ENCODE assay signal across 34 cellular contexts in the genomic region with DNA sequence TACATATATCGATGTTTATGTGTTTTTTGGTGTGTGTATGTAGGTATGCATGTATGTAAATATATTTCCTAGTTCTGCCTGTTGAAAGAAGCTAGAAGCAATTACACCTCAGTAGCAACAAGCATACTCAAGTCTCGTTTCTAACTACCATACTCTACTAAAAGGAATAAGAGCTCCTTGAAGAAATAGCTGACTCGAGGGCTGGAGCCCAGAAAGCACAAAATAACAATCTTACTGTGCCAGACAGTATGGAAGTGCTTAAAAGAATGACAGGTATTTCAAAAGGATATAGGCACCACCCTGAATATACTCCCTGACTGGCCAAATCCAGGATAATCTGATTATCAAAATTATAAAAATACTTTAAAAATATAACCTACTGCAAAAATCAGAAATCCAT.
"Had no signal": no experiment of that assay in that cellular context is flagged by ENCODE, and none has a peak within 500 bp of the region (broad histone marks: within the 10 kb centered on the region; RNA-seq: fewer than 3 reads in every experiment).

No MANE protein-coding gene starts in this region.

- H3K27me3 ChIP-seq: adrenal gland, body of pancreas, brain microvascular endothelial cell, breast epithelium had no signal

- H3K27ac ChIP-seq: adrenal gland, brain microvascular endothelial cell, breast epithelium, VCaP had no signal

- H3K4me3 ChIP-seq: adrenal gland, body of pancreas, breast epithelium had no signal

- ATAC-seq: activated CD8-positive, alpha-beta T cell treated with anti-CD3 and anti-CD28 coated beads for 36 hours; activated naive CD4-positive, alpha-beta T cell treated with anti-CD3 and anti-CD28 coated beads, Interleukin-2, amount 50 U/mL, for 72 hours; activated T-cell treated with anti-CD3 and anti-CD28 coated beads, Interleukin-2, amount 50 U/mL, for 4 hours; activated T-cell treated with anti-CD3 and anti-CD28 coated beads, Interleukin-2, amount 50 U/mL, for 72 hours; activated T-helper 17 cell treated with anti-CD3 and anti-CD28 coated beads, Interleukin-2, amount 50 U/mL, for 72 hours; body of pancreas had no signal

- H3K27me3 Mint-ChIP-seq: activated B cell treated with CpG ODN at 0.5 μM for 24 hours; activated CD4-positive, alpha-beta memory T cell treated with anti-CD3 and anti-CD28 coated beads for 36 hours; activated CD4-positive, alpha-beta T cell treated with anti-CD3 and anti-CD28 coated beads, Interleukin-2, amount 10 ng/mL, durations not matched to agents 24 days and 14 days; activated CD8-positive, alpha-beta T cell treated with anti-CD3 and anti-CD28 coated beads for 36 hours; activated naive CD8-positive, alpha-beta T cell treated with anti-CD3 and anti-CD28 coated beads for 36 hours; activated T-helper 17 cell treated with anti-CD3 and anti-CD28 coated beads, Interleukin-2, amount 50 U/mL, for 72 hours had no signal

- H3K4me1 ChIP-seq: breast epithelium had no signal

- H3K9me3 ChIP-seq: adrenal gland, body of pancreas, breast epithelium had no signal

- H3K27ac Mint-ChIP-seq: activated B cell treated with CpG ODN at 0.5 μM for 24 hours; activated CD4-positive, alpha-beta memory T cell treated with anti-CD3 and anti-CD28 coated beads for 36 hours; activated CD4-positive, alpha-beta T cell treated with anti-CD3 and anti-CD28 coated beads, Interleukin-2, amount 10 ng/mL, durations not matched to agents 24 days and 14 days; activated T-helper 1 cell treated with anti-CD3 and anti-CD28 coated beads, Interleukin-12 subunit alpha, Interleukin-12 subunit beta, Interleukin-2, Interleukin-4 antibody, amounts not matched to agents 30 ng/mL and 10 ng/mL and 1 ng/mL, durations not matched to agents 14 hours and 24 hours and 36 hours; activated T-helper 17 cell treated with anti-CD3 and anti-CD28 coated beads, Interleukin-2, amount 50 U/mL, for 72 hours; T-helper 1 cell treated with Interleukin-12 subunit alpha and Interleukin-12 subunit beta and Interleukin-4 antibody, amounts not matched to agents 30 μg/mL and 1 μg/mL, for 36 hours; T-helper 2 cell treated with Interferon-gamma antibody and Interleukin-4, amounts not matched to agents 5 μg/mL and 100 μg/mL, for 36 hours had no signal

- H3K4me3 Mint-ChIP-seq: activated B cell treated with CpG ODN at 0.5 μM for 24 hours; activated CD4-positive, alpha-beta memory T cell treated with anti-CD3 and anti-CD28 coated beads for 36 hours; activated CD4-positive, alpha-beta T cell treated with anti-CD3 and anti-CD28 coated beads, Interleukin-2, amount 10 ng/mL, durations not matched to agents 24 days and 14 days; activated CD8-positive, alpha-beta T cell treated with anti-CD3 and anti-CD28 coated beads for 36 hours; activated naive CD4-positive, alpha-beta T cell treated with anti-CD3 and anti-CD28 coated beads for 36 hours; activated naive CD8-positive, alpha-beta T cell treated with anti-CD3 and anti-CD28 coated beads for 36 hours; activated T-cell treated with anti-CD3 and anti-CD28 coated beads, Interleukin-2, amount 50 U/mL, for 4 hours; activated T-cell treated with anti-CD3 and anti-CD28 coated beads, Interleukin-2, amount 50 U/mL, for 72 hours; activated T-helper 1 cell treated with anti-CD3 and anti-CD28 coated beads, Interleukin-12 subunit alpha, Interleukin-12 subunit beta, Interleukin-2, Interleukin-4 antibody, amounts not matched to agents 30 ng/mL and 10 ng/mL and 1 ng/mL, durations not matched to agents 14 hours and 24 hours and 36 hours; activated T-helper 17 cell treated with anti-CD3 and anti-CD28 coated beads, Interleukin-2, amount 50 U/mL, for 72 hours; T-helper 1 cell treated with Interleukin-12 subunit alpha and Interleukin-12 subunit beta and Interleukin-4 antibody, amounts not matched to agents 30 μg/mL and 1 μg/mL, for 36 hours; T-helper 2 cell treated with Interferon-gamma antibody and Interleukin-4, amounts not matched to agents 5 μg/mL and 100 μg/mL, for 36 hours had no signal

- H3K9me3 Mint-ChIP-seq: activated B cell treated with CpG ODN at 0.5 μM for 24 hours; activated CD4-positive, alpha-beta memory T cell treated with anti-CD3 and anti-CD28 coated beads for 36 hours; activated CD4-positive, alpha-beta T cell treated with anti-CD3 and anti-CD28 coated beads, Interleukin-2, amount 10 ng/mL, durations not matched to agents 24 days and 14 days; activated CD8-positive, alpha-beta T cell treated with anti-CD3 and anti-CD28 coated beads for 36 hours; activated naive CD4-positive, alpha-beta T cell treated with anti-CD3 and anti-CD28 coated beads for 36 hours; activated naive CD4-positive, alpha-beta T cell treated with anti-CD3 and anti-CD28 coated beads, Interleukin-2, amount 50 U/mL, for 72 hours; activated naive CD8-positive, alpha-beta T cell treated with anti-CD3 and anti-CD28 coated beads for 36 hours; activated T-cell treated with anti-CD3 and anti-CD28 coated beads, Interleukin-2, amount 50 U/mL, for 4 hours; activated T-cell treated with anti-CD3 and anti-CD28 coated beads, Interleukin-2, amount 50 U/mL, for 72 hours; activated T-helper 1 cell treated with anti-CD3 and anti-CD28 coated beads, Interleukin-12 subunit alpha, Interleukin-12 subunit beta, Interleukin-2, Interleukin-4 antibody, amounts not matched to agents 30 ng/mL and 10 ng/mL and 1 ng/mL, durations not matched to agents 14 hours and 24 hours and 36 hours; activated T-helper 17 cell treated with anti-CD3 and anti-CD28 coated beads, Interleukin-2, amount 50 U/mL, for 72 hours; T-helper 1 cell treated with Interleukin-12 subunit alpha and Interleukin-12 subunit beta and Interleukin-4 antibody, amounts not matched to agents 30 μg/mL and 1 μg/mL, for 36 hours; T-helper 2 cell treated with Interferon-gamma antibody and Interleukin-4, amounts not matched to agents 5 μg/mL and 100 μg/mL, for 36 hours had no signal

- DNase-seq: activated B cell treated with CpG ODN at 0.5 μM for 24 hours; activated CD4-positive, alpha-beta memory T cell treated with anti-CD3 and anti-CD28 coated beads for 36 hours; activated CD4-positive, alpha-beta T cell treated with anti-CD3 and anti-CD28 coated beads for 4 hours; activated CD4-positive, alpha-beta T cell treated with anti-CD3 and anti-CD28 coated beads, Interleukin-2, amount 10 ng/mL, durations not matched to agents 24 days and 14 days; activated CD4-positive, alpha-beta T cell treated with anti-CD3 and anti-CD28 coated beads, Interleukin-2, amount 50 U/mL, for 1 hour; activated CD4-positive, alpha-beta T cell treated with anti-CD3 and anti-CD28 coated beads, Interleukin-2, amount 50 U/mL, for 4 hours; activated CD4-positive, CD25-positive, alpha-beta regulatory T cell treated with anti-CD3 and anti-CD28 coated beads, Interleukin-2, amount 50 U/mL, for 72 hours; activated CD8-positive, alpha-beta T cell treated with anti-CD3 and anti-CD28 coated beads for 36 hours; activated effector memory CD4-positive, alpha-beta T cell treated with anti-CD3 and anti-CD28 coated beads, Interleukin-2, amount 50 U/mL, for 16 hours; activated gamma-delta T cell treated with Interleukin-2 at 50 U/mL for 16 hours; activated naive CD4-positive, alpha-beta T cell; activated naive CD4-positive, alpha-beta T cell treated with anti-CD3 and anti-CD28 coated beads for 36 hours; activated naive CD4-positive, alpha-beta T cell treated with anti-CD3 and anti-CD28 coated beads, Interleukin-2, amount 50 U/mL, for 16 hours; activated naive CD8-positive, alpha-beta T cell treated with anti-CD3 and anti-CD28 coated beads for 36 hours; activated T-cell treated with anti-CD3 and anti-CD28 coated beads for 4 hours; activated T-cell treated with anti-CD3 and anti-CD28 coated beads, Interleukin-2, amount 50 U/mL, for 1 hour; activated T-cell treated with anti-CD3 and anti-CD28 coated beads, Interleukin-2, amount 50 U/mL, for 4 hours; activated T-cell treated with anti-CD3 and anti-CD28 coated beads, Interleukin-2, amount 50 U/mL, for 72 hours; adrenal gland; amniotic stem cell; aorta; brain microvascular endothelial cell; central memory CD4-positive, alpha-beta T cell; cerebellar nuclear complex; T-helper 1 cell; T-helper 9 cell had no signal
